Comparison of ENCODE assay signal across 18 cellular contexts in the genomic region with DNA sequence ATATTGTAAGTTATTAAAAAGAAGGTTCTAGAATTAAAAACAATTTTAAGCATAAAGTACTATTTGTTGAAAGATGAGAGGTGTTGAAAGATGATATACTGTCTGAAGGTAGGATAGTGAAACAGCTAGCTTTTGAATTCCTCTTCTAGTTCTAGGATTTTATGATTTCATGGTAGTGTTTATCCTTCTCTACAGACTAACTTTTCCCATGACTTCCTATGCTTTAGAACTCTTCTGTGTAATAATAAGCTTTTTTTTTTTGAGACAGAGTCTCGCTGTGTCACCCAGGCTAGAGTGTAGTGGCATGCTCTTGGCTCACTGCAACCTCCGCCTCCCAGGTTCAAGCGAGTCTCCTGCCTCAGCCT.
DNase-seq lines count a peak whose midpoint lies in the region; ATAC-seq, FAIRE-seq and TF ChIP-seq lines count a peak whose summit lies in the region.
"Had no signal": no experiment of that assay in that cellular context is flagged by ENCODE, and none has a peak within 500 bp of the region (broad histone marks: within the 10 kb centered on the region; RNA-seq: fewer than 3 reads in every experiment).

No MANE protein-coding gene starts in this region.

- H3K9me3 Mint-ChIP-seq in nephron, result peaks cover 6% of the 10 kb centered on the region
- no peaks in the 10 kb centered on the region for H3K9me3 Mint-ChIP-seq in activated T-helper 2 cell treated with anti-CD3 and anti-CD28 coated beads, Interferon-gamma antibody, Interleukin-2, Interleukin-4, amounts not matched to agents 10 μg/mL and 5 μg/mL and 100 μg/mL, durations not matched to agents 14 hours and 24 hours and 36 hours

- peaks cover 15% of the 10 kb centered on the region for H3K4me1 Mint-ChIP-seq in nephron
- no peaks in the 10 kb centered on the region for H3K4me1 Mint-ChIP-seq in activated T-helper 2 cell treated with anti-CD3 and anti-CD28 coated beads, Interferon-gamma antibody, Interleukin-2, Interleukin-4, amounts not matched to agents 10 μg/mL and 5 μg/mL and 100 μg/mL, durations not matched to agents 14 hours and 24 hours and 36 hours (ENCODE audit: low read depth)

- TF ChIP-seq CTCF in A549 (IDR thresholded peaks at IDR 0.05), result no peak
- TF ChIP-seq CTCF in astrocyte of the spinal cord (IDR thresholded peaks at IDR 0.05; ENCODE audit: low read depth, low read length), result no peak
- no peak for TF ChIP-seq CTCF in nephron (IDR thresholded peaks at IDR 0.05; ENCODE audit: unreplicated experiment in 3 of 3)

- intact Hi-C loops in activated T-helper 2 cell treated with anti-CD3 and anti-CD28 coated beads, Interferon-gamma antibody, Interleukin-2, Interleukin-4, amounts not matched to agents 10 μg/mL and 5 μg/mL and 100 μg/mL, durations not matched to agents 14 hours and 24 hours and 36 hours (cut with micrococcal nuclease), result no loop called here

- TF ChIP-seq POLR2A in A549 (IDR thresholded peaks at IDR 0.05; ENCODE audit: low read length), result no peak

- H3K9me3 ChIP-seq in A549, result no peaks in the 10 kb centered on the region
- H3K9me3 ChIP-seq: HAP-1, MG63 had no signal

- 58% methylated on average over 3 of the region's 3 CpGs for WGBS in A549 (ENCODE audit: missing lambda C conversion rate)

- no peaks in the 10 kb centered on the region for H3K27me3 Mint-ChIP-seq in nephron (ENCODE audit: low read depth)
- H3K27me3 Mint-ChIP-seq in activated T-helper 2 cell treated with anti-CD3 and anti-CD28 coated beads, Interferon-gamma antibody, Interleukin-2, Interleukin-4, amounts not matched to agents 10 μg/mL and 5 μg/mL and 100 μg/mL, durations not matched to agents 14 hours and 24 hours and 36 hours (ENCODE audit: low read depth), result no peaks in the 10 kb centered on the region

- in situ Hi-C loops in astrocyte of the spinal cord (cut with HindIII; ENCODE audit: low sequenced_read_pairs), result no loop called here

- peak overlapping the region; percentile 67 to 86 (median 86) for H3K27ac Mint-ChIP-seq in nephron
- H3K27ac Mint-ChIP-seq in activated T-helper 2 cell treated with anti-CD3 and anti-CD28 coated beads, Interferon-gamma antibody, Interleukin-2, Interleukin-4, amounts not matched to agents 10 μg/mL and 5 μg/mL and 100 μg/mL, durations not matched to agents 14 hours and 24 hours and 36 hours, result no peak overlapping the region

- H3K4me3 ChIP-seq in A549, result no peak overlapping the region
- H3K4me3 ChIP-seq in astrocyte of the spinal cord (ENCODE audit: low read depth, low read length), result no peak overlapping the region
- H3K4me3 ChIP-seq: HAP-1, MG63 had no signal

- DNase-seq in A549 (ENCODE audit: low read depth in 1 of 2, low spot score in 1 of 2) (no peak), LHCN-M2 (ENCODE audit: low read depth) (peak; percentile 40), astrocyte of the spinal cord (ENCODE audit: low read depth, low spot score) (peak; percentile 26)
- no peak for DNase-seq in activated T-helper 2 cell treated with anti-CD3 and anti-CD28 coated beads, Interferon-gamma antibody, Interleukin-2, Interleukin-4, amounts not matched to agents 10 μg/mL and 5 μg/mL and 100 μg/mL, durations not matched to agents 14 hours and 24 hours and 36 hours (ENCODE audit: low spot score)
- DNase-seq: C1 segment of cervical spinal cord, DMS153, MG63, NCI-H1092, NCI-H146, NCI-H2081, NCI-H510A treated with DMSO at 0.1 percent for 48 hours had no signal

- H3K27ac ChIP-seq in A549, result no peak overlapping the region

- H3K4me3 Mint-ChIP-seq in nephron, result no peak overlapping the region
- no peak overlapping the region for H3K4me3 Mint-ChIP-seq in activated T-helper 2 cell treated with anti-CD3 and anti-CD28 coated beads, Interferon-gamma antibody, Interleukin-2, Interleukin-4, amounts not matched to agents 10 μg/mL and 5 μg/mL and 100 μg/mL, durations not matched to agents 14 hours and 24 hours and 36 hours (ENCODE audit: low read depth)

- POLR2A ChIA-PET in A549 (lab: Yijun Ruan, JAX), result no interaction called here

- peak overlapping the region; percentile 38; the same call in 1 of the 3 replicates for H3K4me2 ChIP-seq in A549

- TF ChIP-seq RAD21 in A549 (conservative IDR thresholded peaks at IDR 0.05 in 1 of 2, IDR thresholded peaks at IDR 0.05 in 1 of 2), result no peak

- CTCF ChIA-PET in A549 (lab: Yijun Ruan, JAX), result no interaction called here

- no peak for TF ChIP-seq EP300 in A549 (IDR thresholded peaks at IDR 0.05)

- peaks cover 34% of the 10 kb centered on the region for H3K36me3 Mint-ChIP-seq in nephron (ENCODE audit: low read depth)
- peaks cover 14% of the 10 kb centered on the region for H3K36me3 Mint-ChIP-seq in activated T-helper 2 cell treated with anti-CD3 and anti-CD28 coated beads, Interferon-gamma antibody, Interleukin-2, Interleukin-4, amounts not matched to agents 10 μg/mL and 5 μg/mL and 100 μg/mL, durations not matched to agents 14 hours and 24 hours and 36 hours (ENCODE audit: low read depth)

- FAIRE-seq in A549 (lab: Jason Lieb, UNC), result no peak
- FAIRE-seq: HepG2 had no signal

- ATAC-seq in A549 (no peak), HG02840 (IDR thresholded peaks at IDR 0.05; ENCODE audit: low FRiP score, unreplicated experiment) (no peak), HG03135 (IDR thresholded peaks at IDR 0.05; ENCODE audit: unreplicated experiment) (no peak), GM21515 (IDR thresholded peaks at IDR 0.05; ENCODE audit: unreplicated experiment) (no peak)
- ATAC-seq: HepG2, Right ventricle myocardium inferior had no signal

- peaks cover 27% of the 10 kb centered on the region for H3K4me1 ChIP-seq in A549
- H3K4me1 ChIP-seq: HAP-1 had no signal

TF ChIP-seq in A549, 52 proteins besides CTCF, POLR2A, EP300 and RAD21:
- TF ChIP-seq FOSL2 (IDR thresholded peaks at IDR 0.05), result no peak
- TF ChIP-seq FOSL2 (CRISPR knock-in tag; IDR thresholded peaks at IDR 0.05), result no peak
- no peak for TF ChIP-seq GATA3 (IDR thresholded peaks at IDR 0.05; ENCODE audit: borderline replicate concordance)
- TF ChIP-seq POLR2AphosphoS2 (conservative IDR thresholded peaks at IDR 0.05; ENCODE audit: low read length), result no peak
- TF ChIP-seq MAFK (IDR thresholded peaks at IDR 0.05; ENCODE audit: partially characterized antibody), result no peak
- no peak for TF ChIP-seq RFX5 (IDR thresholded peaks at IDR 0.05)
- TF ChIP-seq SMC3 (IDR thresholded peaks at IDR 0.05), result no peak
- no peak for TF ChIP-seq ZSCAN20 (CRISPR knock-in tag; IDR thresholded peaks at IDR 0.05)
- no peak for TF ChIP-seq HEYL (CRISPR knock-in tag; IDR thresholded peaks at IDR 0.05)
- TF ChIP-seq RNF2 (IDR thresholded peaks at IDR 0.05; ENCODE audit: borderline replicate concordance, low read depth), result no peak
- no peak for TF ChIP-seq USF2 (IDR thresholded peaks at IDR 0.05)
- no peak for TF ChIP-seq FOSB (CRISPR knock-in tag; IDR thresholded peaks at IDR 0.05)
- TF ChIP-seq ESRRA (IDR thresholded peaks at IDR 0.05; ENCODE audit: borderline replicate concordance, low read length), result no peak
- TF ChIP-seq ZNF302 (CRISPR knock-in tag; IDR thresholded peaks at IDR 0.05), result no peak
- TF ChIP-seq CHD2 (IDR thresholded peaks at IDR 0.05; ENCODE audit: low read length, partially characterized antibody), result no peak
- TF ChIP-seq HOXA7 (CRISPR knock-in tag; IDR thresholded peaks at IDR 0.05), result no peak
- TF ChIP-seq MYC (IDR thresholded peaks at IDR 0.05; ENCODE audit: borderline replicate concordance, low read length), result no peak
- TF ChIP-seq, protein P1, sequence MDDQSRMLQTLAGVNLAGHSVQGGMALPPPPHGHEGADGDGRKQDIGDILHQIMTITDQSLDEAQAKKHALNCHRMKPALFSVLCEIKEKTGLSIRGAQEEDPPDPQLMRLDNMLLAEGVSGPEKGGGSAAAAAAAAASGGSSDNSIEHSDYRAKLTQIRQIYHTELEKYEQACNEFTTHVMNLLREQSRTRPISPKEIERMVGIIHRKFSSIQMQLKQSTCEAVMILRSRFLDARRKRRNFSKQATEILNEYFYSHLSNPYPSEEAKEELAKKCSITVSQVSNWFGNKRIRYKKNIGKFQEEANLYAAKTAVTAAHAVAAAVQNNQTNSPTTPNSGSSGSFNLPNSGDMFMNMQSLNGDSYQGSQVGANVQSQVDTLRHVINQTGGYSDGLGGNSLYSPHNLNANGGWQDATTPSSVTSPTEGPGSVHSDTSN (IDR thresholded peaks at IDR 0.05), result no peak
- no peak for TF ChIP-seq NPAS2 (CRISPR knock-in tag; IDR thresholded peaks at IDR 0.05; ENCODE audit: borderline replicate concordance)
- no peak for TF ChIP-seq TP53 (CRISPR knock-in tag; IDR thresholded peaks at IDR 0.05)

Comparison
In these comparisons a context has a peak if more than half of its experiments do, and no peak if none do; other contexts are left out.
1. DNase-seq: peak in LHCN-M2 (single experiment) and astrocyte of the spinal cord (single experiment); none in A549 (0 of 2) and activated T-helper 2 cell treated with anti-CD3 and anti-CD28 coated beads, Interferon-gamma antibody, Interleukin-2, Interleukin-4, amounts not matched to agents 10 μg/mL and 5 μg/mL and 100 μg/mL, durations not matched to agents 14 hours and 24 hours and 36 hours (single experiment).